In genomic region chr6:113970808-113971676, GRCh38 we compare ENCODE assay signal across 8 cellular contexts. TPM values are rescaled to one million over a fixed set of nuclear protein-coding genes. Genes with fewer than 3 reads are reported as not detected.
A peak's percentile ranks its signal among the peaks of the same experiment; 100 is the strongest.
DNase-seq lines count a peak whose midpoint lies in the region; ATAC-seq, FAIRE-seq and TF ChIP-seq lines count a peak whose summit lies in the region.

Gene HDAC2 (minus strand): TSS chr6:113971148. CDS start chr6:113970908, 240 bp downstream.

- peaks cover 50% of the 10 kb centered on the region for H3K79me2 ChIP-seq in HepG2 (ENCODE audit: insufficient read depth, low read length)

- DNase-seq in NCI-H526 treated with DMSO at 0.1 percent for 48 hours (lab: John Stamatoyannopoulos, UW) (peak; percentile 76), HepG2 (ENCODE audit: low spot score) (peak; percentile 67)
- peak; percentile 86 to 88 for DNase-seq in activated CD4-positive, alpha-beta T cell treated with anti-CD3 and anti-CD28 coated beads, Interleukin-2, amount 50 U/mL, for 24 hours (ENCODE audit: low read depth in 1 of 2, low spot score in 1 of 2)
- peak; percentile 90 for DNase-seq in stimulated activated CD4-positive, alpha-beta T cell treated with anti-CD3 and anti-CD28 coated beads, Interleukin-4, amount 100 ng/mL, for 24 hours

- H3K4me1 ChIP-seq in BLaER1 (peaks cover 24% of the 10 kb centered on the region), HepG2 (ENCODE audit: insufficient read depth, low read length) (peaks cover 50% of the 10 kb centered on the region)

- in situ Hi-C loops in HepG2 (cut with HindIII; ENCODE audit: extremely low pct_ligation_motif_present, low pct_unique_long_range_greater_than_20kb), result loop anchor here (10.0 kb wide), 1 partner anchor 1574 kb away; no protein-coding TSS in a partner anchor

- TF ChIP-seq POLR2A in GM19193 (IDR thresholded peaks at IDR 0.05; ENCODE audit: extremely low read depth, insufficient read depth, insufficient read length) (peak; percentile 67), HepG2 (IDR thresholded peaks at IDR 0.05; ENCODE audit: insufficient read depth in 1 of 2, low read depth in 2 of 2, low read length in 2 of 2) (peak; percentile 73 to 84)

- no peaks in the 10 kb centered on the region for H3K9me3 Mint-ChIP-seq in dendritic cell treated with granulocyte-macrophage colony-stimulating factor and Interleukin-4, amounts not matched to agents 40 ng/mL and 50 ng/mL, for 4 days

- H3K27ac ChIP-seq in BLaER1 (peak within 1 kb of the TSS; percentile 98), HepG2 (ENCODE audit: extremely low read length, insufficient read depth, low read length) (peak within 1 kb of the TSS; percentile 93)

- no TSS peak for BruUV-seq in HepG2 (replicated peaks; lab: Mats Ljungman, UMichigan)

- ATAC-seq in HG03439 (IDR thresholded peaks at IDR 0.05; ENCODE audit: unreplicated experiment) (peak; percentile 89), HepG2 (peak; percentile 84)

- H3K4me3 ChIP-seq in BLaER1 (peak within 1 kb of the TSS; percentile 98), HepG2 (replicated peaks in 1 of 3; ENCODE audit: insufficient read depth in 1 of 3, low read depth in 2 of 3, low read length in 3 of 3) (peak within 1 kb of the TSS; percentile 85 to 88 (median 86))

- H3K36me3 ChIP-seq in BLaER1, result peaks cover 14% of the 10 kb centered on the region; the same call in 1 of the 2 replicates
- H3K36me3 ChIP-seq in HepG2 (replicated peaks in 1 of 2; ENCODE audit: control insufficient read depth in 1 of 2, insufficient read depth in 2 of 2, low read length in 2 of 2), result no peaks in the 10 kb centered on the region

- FAIRE-seq in HepG2 (lab: Jason Lieb, UNC), result peak; percentile 64

- POLR2A ChIA-PET in HepG2 (lab: Yijun Ruan, JAX), result interaction anchor here (0.7 to 1.4 kb wide), 5 partner anchors 10 to 372 kb away, joined by 3 to 7 read pairs (median 3); no protein-coding TSS in a partner anchor

- peaks cover 38% of the 10 kb centered on the region for H3K36me3 Mint-ChIP-seq in dendritic cell treated with granulocyte-macrophage colony-stimulating factor and Interleukin-4, amounts not matched to agents 40 ng/mL and 50 ng/mL, for 4 days (ENCODE audit: low read depth)

- WGBS in HepG2 (ENCODE audit: low lambda C conversion rate), result 3% methylated on average over 43 of the region's 82 CpGs

- peak within 1 kb of the TSS; percentile 97 for H3K4me3 Mint-ChIP-seq in dendritic cell treated with granulocyte-macrophage colony-stimulating factor and Interleukin-4, amounts not matched to agents 40 ng/mL and 50 ng/mL, for 4 days

- intact Hi-C loops in dendritic cell treated with granulocyte-macrophage colony-stimulating factor and Interleukin-4, amounts not matched to agents 40 ng/mL and 50 ng/mL, for 4 days (cut with micrococcal nuclease), result no loop called here
- intact Hi-C loops in HepG2 (cut with micrococcal nuclease; ENCODE audit: unreplicated experiment), result loop anchor here (10.0 kb wide), 1 partner anchor 194 kb away; no protein-coding TSS in a partner anchor

- peak within 1 kb of the TSS; percentile 99 for H3K9ac ChIP-seq in BLaER1
- H3K9ac ChIP-seq in HepG2 (ENCODE audit: insufficient read depth, low read depth, low read length), result peak within 1 kb of the TSS; percentile 97

- no peaks in the 10 kb centered on the region for H3K27me3 Mint-ChIP-seq in dendritic cell treated with granulocyte-macrophage colony-stimulating factor and Interleukin-4, amounts not matched to agents 40 ng/mL and 50 ng/mL, for 4 days

- TF ChIP-seq RAD21 in HepG2 (CRISPR knock-in tag; IDR thresholded peaks at IDR 0.05), result no peak; the same call in 1 of the 2 replicates

- H4K20me1 ChIP-seq in BLaER1, result peaks cover 41% of the 10 kb centered on the region
- peaks cover 37% of the 10 kb centered on the region for H4K20me1 ChIP-seq in HepG2 (ENCODE audit: insufficient read depth, low read length)

- H3K27ac Mint-ChIP-seq in dendritic cell treated with granulocyte-macrophage colony-stimulating factor and Interleukin-4, amounts not matched to agents 40 ng/mL and 50 ng/mL, for 4 days, result peak within 1 kb of the TSS; percentile 96

- H3K9me3 ChIP-seq in BLaER1 (no peaks in the 10 kb centered on the region; the same call in 1 of the 2 replicates), HepG2 (ENCODE audit: low read length) (no peaks in the 10 kb centered on the region)

- peaks cover 40% of the 10 kb centered on the region for H3K4me1 Mint-ChIP-seq in dendritic cell treated with granulocyte-macrophage colony-stimulating factor and Interleukin-4, amounts not matched to agents 40 ng/mL and 50 ng/mL, for 4 days (ENCODE audit: low read depth)

- no peaks in the 10 kb centered on the region for H3K27me3 ChIP-seq in BLaER1
- no peaks in the 10 kb centered on the region; a peak in 1 of 5 replicates for H3K27me3 ChIP-seq in HepG2 (ENCODE audit: control insufficient read depth in 1 of 2, insufficient read depth in 2 of 2, low read length in 2 of 2)

- H2AFZ ChIP-seq in HepG2 (ENCODE audit: low read length), result peak within 1 kb of the TSS; percentile 99

- peak; percentile 34 for TF ChIP-seq CTCF in HepG2 (CRISPR knock-in tag; IDR thresholded peaks at IDR 0.05)

- TF ChIP-seq EP300 in HepG2 (IDR thresholded peaks at IDR 0.05; ENCODE audit: low read depth in 2 of 2, low read length in 2 of 2) (peak in 1 of 2 experiments; percentile 40; a peak in 1 of 4 replicates), HepG2 (CRISPR knock-in tag; IDR thresholded peaks at IDR 0.05; ENCODE audit: borderline replicate concordance) (peak; percentile 85)

- CTCF ChIA-PET in HepG2 (lab: Yijun Ruan, JAX; ENCODE audit: low intra/inter-chr PET ratio, low total read pairs), result no interaction called here

- H3K4me2 ChIP-seq in BLaER1 (peak within 1 kb of the TSS; percentile 78), HepG2 (ENCODE audit: low read depth, low read length) (peak within 1 kb of the TSS; percentile 61)

TF ChIP-seq in HepG2, 621 proteins besides CTCF, POLR2A, EP300 and RAD21 (continues in another document):
- TF ChIP-seq ZNF878 (CRISPR knock-in tag; IDR thresholded peaks at IDR 0.05), result peak; percentile 96
- TF ChIP-seq ZNF280D (CRISPR knock-in tag; IDR thresholded peaks at IDR 0.05), result peak; percentile 96
- TF ChIP-seq PBX2 (CRISPR knock-in tag; IDR thresholded peaks at IDR 0.05), result no peak
- no peak for TF ChIP-seq SSRP1 (CRISPR knock-in tag; IDR thresholded peaks at IDR 0.05)
- peak; percentile 80; the same call in 1 of the 2 replicates for TF ChIP-seq ZNF235 (CRISPR knock-in tag; IDR thresholded peaks at IDR 0.05; ENCODE audit: borderline replicate concordance)

RNA-seq across cellular contexts. Expression of gene HDAC2, which starts in this region (rescaled TPM):
- 99.6 and 170 TPM in 2 replicates for total RNA-seq in HepG2 (2016; rRNA removed; fragmentation: Illumina TruSeq; extraction: Trizol)
- 13.4 and 18.2 TPM in 2 replicates for total RNA-seq in HepG2 (2016; cell fraction: cytosol; rRNA removed; fragmentation: Illumina TruSeq; extraction: Trizol; ENCODE audit: low read depth)
- 100 and 169 TPM in 2 replicates for total RNA-seq in HepG2 (2016; cell fraction: insoluble cytoplasmic fraction; rRNA removed; fragmentation: Illumina TruSeq; extraction: Trizol)
- 32.7 and 41.5 TPM in 2 replicates for total RNA-seq in HepG2 (2016; cell fraction: membrane; rRNA removed; fragmentation: Illumina TruSeq; extraction: Trizol)
- total RNA-seq in HepG2 (2016; cell fraction: nucleus; rRNA removed; fragmentation: Illumina TruSeq; extraction: Trizol), result 71.4 and 71.5 TPM in 2 replicates
- 72.0 and 114 TPM in 2 replicates for polyA plus RNA-seq in HepG2 (2011; rRNA removed)
- polyA plus RNA-seq in HepG2 (2011; cell fraction: cytosol; rRNA removed), result 55.6 and 87.9 TPM in 2 replicates
- polyA plus RNA-seq in HepG2 (2011; cell fraction: nucleus; rRNA removed), result 32.5 and 37.3 TPM in 2 replicates
- polyA plus RNA-seq in HepG2 (2012), result 131 and 160 TPM in 2 replicates
- 12.6 TPM in 2 replicates for polyA plus RNA-seq in HepG2 (2016; cell fraction: cytosol; fragmentation: Illumina TruSeq; extraction: Trizol; ENCODE audit: low read depth)
- polyA plus RNA-seq in HepG2 (2016; cell fraction: insoluble cytoplasmic fraction; fragmentation: Illumina TruSeq; extraction: Trizol; ENCODE audit: low read depth), result 222 and 244 TPM in 2 replicates
- polyA plus RNA-seq in HepG2 (2016; cell fraction: membrane; fragmentation: Illumina TruSeq; extraction: Trizol; ENCODE audit: low read depth), result 18.9 and 24.6 TPM in 2 replicates
- 110 and 116 TPM in 2 replicates for polyA plus RNA-seq in HepG2 (2016; cell fraction: nucleus; fragmentation: Illumina TruSeq; extraction: Trizol; ENCODE audit: insufficient read depth, low read depth)
- polyA minus RNA-seq in HepG2 (2011; rRNA and poly(A)+ RNA removed; ENCODE audit: low replicate concordance), result 74.4 and 82.8 TPM in 2 replicates
- 103 and 123 TPM in 2 replicates for polyA minus RNA-seq in HepG2 (2011; cell fraction: cytosol; rRNA and poly(A)+ RNA removed)
- polyA minus RNA-seq in HepG2 (2011; cell fraction: nucleus; rRNA and poly(A)+ RNA removed), result 90.6 and 114 TPM in 2 replicates

Comparison
In these comparisons a context has a peak if more than half of its experiments do, and no peak if none do; other contexts are left out.
1. Peak in every context shown above with its lines: DNase-seq, ATAC-seq, H3K4me3 ChIP-seq and H3K27ac ChIP-seq.